ENCODE assay signal across 21 cellular contexts in the genomic region with DNA sequence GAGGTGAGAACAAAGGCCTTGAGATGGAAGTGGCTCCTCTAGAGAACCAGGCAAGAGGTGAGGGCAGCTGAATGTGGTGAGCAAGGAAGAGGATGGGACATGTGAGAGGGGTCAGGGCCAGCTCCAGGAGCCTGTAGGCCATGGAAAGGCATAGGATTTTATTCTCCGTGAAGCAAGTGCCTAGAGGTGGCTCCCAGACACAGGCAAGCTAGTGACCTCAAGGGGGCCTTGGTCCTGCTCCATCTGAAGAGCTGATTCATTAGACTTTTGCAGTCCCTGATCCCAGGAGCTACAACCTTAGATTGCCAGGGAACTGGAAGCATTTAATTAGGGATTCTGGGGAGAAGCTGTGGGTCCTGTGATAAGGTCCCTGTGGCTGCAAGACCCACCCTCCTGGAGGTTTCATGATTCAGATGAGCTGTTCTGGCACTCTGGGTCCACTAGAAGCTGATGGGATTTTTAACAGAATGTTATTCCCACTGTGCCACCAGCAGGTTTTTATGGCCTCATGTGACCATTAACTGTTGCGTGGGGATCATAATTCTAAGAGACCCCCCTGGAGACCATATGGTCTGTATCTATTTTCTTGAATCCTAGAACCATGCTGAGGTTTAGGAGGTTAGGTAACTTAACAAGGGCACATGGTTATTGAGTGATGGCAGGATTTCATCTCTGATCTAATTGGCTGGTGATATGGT.
"Had no signal": no experiment of that assay in that cellular context is flagged by ENCODE, and none has a peak within 500 bp of the region (broad histone marks: within the 10 kb centered on the region; RNA-seq: fewer than 3 reads in every experiment).

No MANE protein-coding gene starts in this region.

- ATAC-seq: activated CD8-positive, alpha-beta T cell treated with anti-CD3 and anti-CD28 coated beads for 36 hours; activated naive CD8-positive, alpha-beta T cell treated with anti-CD3 and anti-CD28 coated beads, Interleukin-2, amount 50 U/mL, for 24 hours; activated T-cell treated with anti-CD3 and anti-CD28 coated beads, Interleukin-2, amount 50 U/mL, for 72 hours; left colon; mucosa of descending colon; naive thymus-derived CD8-positive, alpha-beta T cell; T-cell had no signal

- H3K4me1 Mint-ChIP-seq: activated naive CD8-positive, alpha-beta T cell treated with anti-CD3 and anti-CD28 coated beads, Interleukin-2, amount 50 U/mL, for 24 hours had no signal

- H3K27me3 Mint-ChIP-seq: activated CD8-positive, alpha-beta T cell treated with anti-CD3 and anti-CD28 coated beads for 36 hours; activated naive CD8-positive, alpha-beta T cell treated with anti-CD3 and anti-CD28 coated beads, Interleukin-2, amount 50 U/mL, for 24 hours; naive thymus-derived CD8-positive, alpha-beta T cell; stimulated activated naive CD8-positive, alpha-beta T cell treated with anti-CD3 and anti-CD28 coated beads, Interleukin-15, Interleukin-2, amounts not matched to agents 100 ng/mL and 50 ng/mL, for 24 hours; T-cell; type B pancreatic cell had no signal

- H3K4me1 ChIP-seq: suprapubic skin had no signal

- H3K27me3 ChIP-seq: heart left ventricle, right atrium auricular region, suprapubic skin had no signal

- H3K27ac Mint-ChIP-seq: activated CD8-positive, alpha-beta T cell treated with anti-CD3 and anti-CD28 coated beads for 36 hours; activated naive CD8-positive, alpha-beta T cell treated with anti-CD3 and anti-CD28 coated beads, Interleukin-2, amount 50 U/mL, for 24 hours; activated T-cell treated with anti-CD3 and anti-CD28 coated beads, Interleukin-2, amount 50 U/mL, for 72 hours; stimulated activated naive CD8-positive, alpha-beta T cell treated with anti-CD3 and anti-CD28 coated beads, Interleukin-15, Interleukin-2, amounts not matched to agents 100 ng/mL and 50 ng/mL, for 24 hours; type B pancreatic cell had no signal

- DNase-seq: activated CD8-positive, alpha-beta memory T cell treated with anti-CD3 and anti-CD28 coated beads, Interleukin-2, amount 50 U/mL, for 48 hours; activated CD8-positive, alpha-beta T cell treated with anti-CD3 and anti-CD28 coated beads for 36 hours; activated naive CD8-positive, alpha-beta T cell treated with anti-CD3 and anti-CD28 coated beads, Interleukin-2, amount 50 U/mL, for 24 hours; activated T-cell treated with anti-CD3 and anti-CD28 coated beads, Interleukin-2, amount 50 U/mL, for 72 hours; aorta; cortex of kidney; effector CD4-positive, alpha-beta T cell; foreskin fibroblast; heart left ventricle; left colon; mucosa of descending colon; naive thymus-derived CD8-positive, alpha-beta T cell; stimulated activated CD4-positive, alpha-beta T cell treated with anti-CD3 and anti-CD28 coated beads, Interleukin-15, amount 100 ng/mL, for 24 hours; stimulated activated CD4-positive, alpha-beta T cell treated with anti-CD3 and anti-CD28 coated beads, Interleukin-4, amount 100 ng/mL, for 24 hours; T-cell; T1000 had no signal

- H3K4me3 Mint-ChIP-seq: activated CD8-positive, alpha-beta T cell treated with anti-CD3 and anti-CD28 coated beads for 36 hours; activated naive CD8-positive, alpha-beta T cell treated with anti-CD3 and anti-CD28 coated beads, Interleukin-2, amount 50 U/mL, for 24 hours; activated T-cell treated with anti-CD3 and anti-CD28 coated beads, Interleukin-2, amount 50 U/mL, for 72 hours; naive thymus-derived CD8-positive, alpha-beta T cell; stimulated activated naive CD8-positive, alpha-beta T cell treated with anti-CD3 and anti-CD28 coated beads, Interleukin-15, Interleukin-2, amounts not matched to agents 100 ng/mL and 50 ng/mL, for 24 hours; T-cell; type B pancreatic cell had no signal

- H3K27ac ChIP-seq: skin epidermis, suprapubic skin had no signal

- H3K4me3 ChIP-seq: heart left ventricle, mucosa of descending colon, right atrium auricular region, skin epidermis, suprapubic skin had no signal

- H3K9me3 Mint-ChIP-seq: activated CD8-positive, alpha-beta T cell treated with anti-CD3 and anti-CD28 coated beads for 36 hours; activated naive CD8-positive, alpha-beta T cell treated with anti-CD3 and anti-CD28 coated beads, Interleukin-2, amount 50 U/mL, for 24 hours; T-cell; type B pancreatic cell had no signal

- H3K9me3 ChIP-seq: heart left ventricle, mucosa of descending colon, right atrium auricular region, suprapubic skin had no signal
